Comparison of ENCODE assay signal across 29 cellular contexts in genomic region chr13:46582190-46582589, GRCh38.
"Had no signal": no experiment of that assay in that cellular context is flagged by ENCODE, and none has a peak within 500 bp of the region (broad histone marks: within the 10 kb centered on the region; RNA-seq: fewer than 3 reads in every experiment).

No MANE protein-coding gene starts in this region.

- H3K9me3 ChIP-seq: adrenal gland, breast epithelium, colonic mucosa, gastrocnemius medialis, heart right ventricle had no signal

- DNase-seq: activated CD4-positive, alpha-beta memory T cell treated with anti-CD3 and anti-CD28 coated beads, Interleukin-2, amount 10 ng/mL, durations not matched to agents 7 days and 5 days; activated CD4-positive, alpha-beta T cell treated with anti-CD3 and anti-CD28 coated beads for 36 hours; activated CD4-positive, alpha-beta T cell treated with anti-CD3 and anti-CD28 coated beads, Interleukin-2, amount 10 ng/mL, durations not matched to agents 24 days and 14 days; activated CD4-positive, alpha-beta T cell treated with anti-CD3 and anti-CD28 coated beads, Interleukin-2, amount 50 U/mL, for 4 hours; activated CD4-positive, CD25-positive, alpha-beta regulatory T cell; activated CD4-positive, CD25-positive, alpha-beta regulatory T cell treated with anti-CD3 and anti-CD28 coated beads, Interleukin-2, amount 50 U/mL, for 72 hours; activated effector memory CD4-positive, alpha-beta T cell treated with Interleukin-2 at 50 U/mL for 16 hours; activated gamma-delta T cell treated with Interleukin-2 at 50 U/mL for 16 hours; activated naive CD4-positive, alpha-beta T cell treated with Interleukin-2 at 50 U/mL for 16 hours; activated naive CD8-positive, alpha-beta T cell treated with anti-CD3 and anti-CD28 coated beads for 36 hours; activated naive CD8-positive, alpha-beta T cell treated with anti-CD3 and anti-CD28 coated beads, Interleukin-2, amount 50 U/mL, for 24 hours; activated T-cell treated with anti-CD3 and anti-CD28 coated beads, Interleukin-2, amount 50 U/mL, for 4 hours; adrenal gland; amygdala; aorta; central memory CD4-positive, alpha-beta T cell; cerebellar nuclear complex; colonic mucosa; effector memory CD4-positive, alpha-beta T cell; endodermal cell; foreskin fibroblast; gastrocnemius medialis; heart right ventricle; T-helper 2 cell had no signal

- H3K27ac ChIP-seq: adrenal gland, breast epithelium, gastrocnemius medialis, heart right ventricle had no signal

- H3K27me3 Mint-ChIP-seq: activated CD4-positive, alpha-beta memory T cell treated with anti-CD3 and anti-CD28 coated beads, Interleukin-2, amount 10 ng/mL, durations not matched to agents 7 days and 5 days; activated CD4-positive, alpha-beta T cell treated with anti-CD3 and anti-CD28 coated beads for 36 hours; activated CD4-positive, alpha-beta T cell treated with anti-CD3 and anti-CD28 coated beads, Interleukin-2, amount 10 ng/mL, durations not matched to agents 24 days and 14 days; activated naive CD4-positive, alpha-beta T cell treated with anti-CD3 and anti-CD28 coated beads, Interleukin-2, amount 50 U/mL, for 24 hours; activated naive CD8-positive, alpha-beta T cell treated with anti-CD3 and anti-CD28 coated beads for 36 hours; activated naive CD8-positive, alpha-beta T cell treated with anti-CD3 and anti-CD28 coated beads, Interleukin-2, amount 50 U/mL, for 24 hours; activated T-helper 17 cell treated with anti-CD3 and anti-CD28 coated beads, Interleukin-2, amount 50 U/mL, for 72 hours had no signal

- H3K27ac Mint-ChIP-seq: activated CD4-positive, alpha-beta memory T cell treated with anti-CD3 and anti-CD28 coated beads, Interleukin-2, amount 10 ng/mL, durations not matched to agents 7 days and 5 days; activated CD4-positive, alpha-beta T cell treated with anti-CD3 and anti-CD28 coated beads for 36 hours; activated CD4-positive, alpha-beta T cell treated with anti-CD3 and anti-CD28 coated beads, Interleukin-2, amount 10 ng/mL, durations not matched to agents 24 days and 14 days; activated naive CD4-positive, alpha-beta T cell treated with anti-CD3 and anti-CD28 coated beads, Interleukin-2, amount 50 U/mL, for 24 hours; activated naive CD8-positive, alpha-beta T cell treated with anti-CD3 and anti-CD28 coated beads for 36 hours; activated naive CD8-positive, alpha-beta T cell treated with anti-CD3 and anti-CD28 coated beads, Interleukin-2, amount 50 U/mL, for 24 hours; activated T-helper 17 cell treated with anti-CD3 and anti-CD28 coated beads, Interleukin-2, amount 50 U/mL, for 72 hours; endodermal cell had no signal

- H3K4me3 Mint-ChIP-seq: activated CD4-positive, alpha-beta memory T cell treated with anti-CD3 and anti-CD28 coated beads, Interleukin-2, amount 10 ng/mL, durations not matched to agents 7 days and 5 days; activated CD4-positive, alpha-beta T cell treated with anti-CD3 and anti-CD28 coated beads for 36 hours; activated CD4-positive, alpha-beta T cell treated with anti-CD3 and anti-CD28 coated beads, Interleukin-2, amount 10 ng/mL, durations not matched to agents 24 days and 14 days; activated naive CD4-positive, alpha-beta T cell treated with anti-CD3 and anti-CD28 coated beads, Interleukin-2, amount 50 U/mL, for 24 hours; activated naive CD8-positive, alpha-beta T cell treated with anti-CD3 and anti-CD28 coated beads for 36 hours; activated naive CD8-positive, alpha-beta T cell treated with anti-CD3 and anti-CD28 coated beads, Interleukin-2, amount 50 U/mL, for 24 hours; activated T-cell treated with anti-CD3 and anti-CD28 coated beads, Interleukin-2, amount 50 U/mL, for 4 hours; activated T-helper 17 cell treated with anti-CD3 and anti-CD28 coated beads, Interleukin-2, amount 50 U/mL, for 72 hours; endodermal cell had no signal

- H3K9me3 Mint-ChIP-seq: activated CD4-positive, alpha-beta memory T cell treated with anti-CD3 and anti-CD28 coated beads, Interleukin-2, amount 10 ng/mL, durations not matched to agents 7 days and 5 days; activated CD4-positive, alpha-beta T cell treated with anti-CD3 and anti-CD28 coated beads, Interleukin-2, amount 10 ng/mL, durations not matched to agents 24 days and 14 days; activated naive CD4-positive, alpha-beta T cell treated with anti-CD3 and anti-CD28 coated beads, Interleukin-2, amount 50 U/mL, for 24 hours; activated naive CD8-positive, alpha-beta T cell treated with anti-CD3 and anti-CD28 coated beads for 36 hours; activated naive CD8-positive, alpha-beta T cell treated with anti-CD3 and anti-CD28 coated beads, Interleukin-2, amount 50 U/mL, for 24 hours; activated T-cell treated with anti-CD3 and anti-CD28 coated beads, Interleukin-2, amount 50 U/mL, for 4 hours; activated T-helper 17 cell treated with anti-CD3 and anti-CD28 coated beads, Interleukin-2, amount 50 U/mL, for 72 hours had no signal

- H3K36me3 Mint-ChIP-seq: activated naive CD4-positive, alpha-beta T cell treated with anti-CD3 and anti-CD28 coated beads, Interleukin-2, amount 50 U/mL, for 24 hours had no signal

- H3K4me3 ChIP-seq: adrenal gland, breast epithelium, cardiac muscle cell, colonic mucosa, gastrocnemius medialis, heart right ventricle had no signal

- H3K27me3 ChIP-seq: adrenal gland, breast epithelium, cardiac muscle cell, colonic mucosa, gastrocnemius medialis, heart right ventricle had no signal

- ATAC-seq: activated CD4-positive, alpha-beta T cell treated with anti-CD3 and anti-CD28 coated beads for 36 hours; activated naive CD8-positive, alpha-beta T cell treated with anti-CD3 and anti-CD28 coated beads, Interleukin-2, amount 50 U/mL, for 24 hours; activated T-cell treated with anti-CD3 and anti-CD28 coated beads, Interleukin-2, amount 50 U/mL, for 4 hours; activated T-helper 17 cell treated with anti-CD3 and anti-CD28 coated beads, Interleukin-2, amount 50 U/mL, for 72 hours; esophagus mucosa; gastrocnemius medialis; heart right ventricle had no signal

- H3K36me3 ChIP-seq: adrenal gland, breast epithelium, cardiac muscle cell, colonic mucosa, gastrocnemius medialis, heart right ventricle had no signal
